8 cellular contexts compared by ENCODE assay signal in genomic region chr2:191165190-191165643, GRCh38. TPM values are rescaled to one million over a fixed set of nuclear protein-coding genes. Genes with fewer than 3 reads are reported as not detected.
DNase-seq lines count a peak whose midpoint lies in the region; ATAC-seq and TF ChIP-seq lines count a peak whose summit lies in the region.

No MANE protein-coding gene starts in this region.

- no peaks in the 10 kb centered on the region for H3K79me2 ChIP-seq in KMS-11 (ENCODE audit: insufficient read depth, low read depth)

- H3K27ac ChIP-seq in KMS-11 = no peak overlapping the region
- no peak overlapping the region for H3K27ac ChIP-seq in esophagus squamous epithelium

- no peaks in the 10 kb centered on the region for H3K4me1 ChIP-seq in KMS-11 (ENCODE audit: low read depth, poor library complexity, severe bottlenecking)
- H3K4me1 ChIP-seq in esophagus squamous epithelium = peaks cover 0 to 50% (median 32%) of the 10 kb centered on the region in 3 donors

- H3K4me1 Mint-ChIP-seq in nephron = peaks cover 17% of the 10 kb centered on the region

- H3K36me3 Mint-ChIP-seq in nephron (ENCODE audit: low read depth) = no peaks in the 10 kb centered on the region

- H3K36me3 ChIP-seq in KMS-11 (ENCODE audit: insufficient read depth) = no peaks in the 10 kb centered on the region
- no peaks in the 10 kb centered on the region for H3K36me3 ChIP-seq in esophagus squamous epithelium

- H3K4me3 Mint-ChIP-seq in nephron = no peak overlapping the region

- no peaks in the 10 kb centered on the region for H3K9me3 ChIP-seq in esophagus squamous epithelium

- TF ChIP-seq CTCF in KMS-11 (conservative IDR thresholded peaks at IDR 0.05; ENCODE audit: low read depth, low read length) (peak; percentile 87), esophagus squamous epithelium (IDR thresholded peaks at IDR 0.05) (peak; percentile 40 to 69 (median 52)), nephron (IDR thresholded peaks at IDR 0.05; ENCODE audit: unreplicated experiment in 3 of 3) (peak; percentile 71 to 79 (median 75))

- no peak for TF ChIP-seq POLR2A in esophagus squamous epithelium (IDR thresholded peaks at IDR 0.05)

- intact Hi-C loops in esophagus squamous epithelium (cut with DNase I) = loop anchor here (5.0 kb wide), 1 partner anchor 337 kb away; no protein-coding TSS in a partner anchor

- no peak overlapping the region for H3K9ac ChIP-seq in KMS-11

- no peaks in the 10 kb centered on the region for H3K9me3 Mint-ChIP-seq in nephron

- H3K27me3 ChIP-seq in KMS-11 (ENCODE audit: insufficient read depth, low read depth) = no peaks in the 10 kb centered on the region
- no peaks in the 10 kb centered on the region for H3K27me3 ChIP-seq in esophagus squamous epithelium

- H3K4me2 ChIP-seq in KMS-11 = no peak overlapping the region

- peak overlapping the region; percentile 4 to 46 (median 38) for H3K27ac Mint-ChIP-seq in nephron

- ATAC-seq in GM21381 (IDR thresholded peaks at IDR 0.05; ENCODE audit: unreplicated experiment) = peak; percentile 75

- WGBS in esophagus squamous epithelium, 2 donors = 22 to 26% methylated on average over 4 of the region's 4 CpGs

- no peak overlapping the region for H3K4me3 ChIP-seq in KMS-11 (IDR thresholded peaks at IDR 0.05; ENCODE audit: insufficient read depth, low read depth, low read length)
- no peak overlapping the region for H3K4me3 ChIP-seq in esophagus squamous epithelium

- no peaks in the 10 kb centered on the region for H4K20me1 ChIP-seq in KMS-11 (ENCODE audit: insufficient read depth)

- DNase-seq in NCI-H2081 (lab: John Stamatoyannopoulos, UW) (peak; percentile 44 to 45), NCI-H2081 treated with DMSO at 0.1 percent for 48 hours (lab: John Stamatoyannopoulos, UW) (no peak), SKM-1 (lab: John Stamatoyannopoulos, UW; ENCODE audit: unreplicated experiment) (peak; percentile 23), esophagus squamous epithelium (lab: John Stamatoyannopoulos, UW) (no peak)
- DNase-seq in stimulated activated CD4-positive, alpha-beta T cell treated with anti-CD3 and anti-CD28 coated beads, Interleukin-2, amount 100 ng/mL, for 24 hours = no peak

- 0 out of 2 replicates have a peak overlapping the region, but pooled peaks have one; percentile 2 for H2AFZ ChIP-seq in KMS-11 (ENCODE audit: low read depth)

- H3K27me3 Mint-ChIP-seq in nephron (ENCODE audit: low read depth) = peaks cover 14% of the 10 kb centered on the region

RNA-seq across cellular contexts. Expression of gene STAT4, which starts 14.4 kb away (rescaled TPM):
- 1 to 10 TPM in 3 of 4 donors, under 1 TPM in 1; 0.47 to 3.2 (median 2.1) TPM for total RNA-seq in esophagus squamous epithelium

Comparison
In these comparisons a context has a peak if more than half of its experiments do, and no peak if none do; other contexts are left out.
1. DNase-seq: peak in NCI-H2081 (2 of 2) and SKM-1 (single experiment); none in NCI-H2081 treated with DMSO at 0.1 percent for 48 hours (single experiment), esophagus squamous epithelium (single experiment) and stimulated activated CD4-positive, alpha-beta T cell treated with anti-CD3 and anti-CD28 coated beads, Interleukin-2, amount 100 ng/mL, for 24 hours (0 of 2).
2. Peak in every context shown above with its lines, with median percentiles within 50 percentile points of each other: CTCF ChIP-seq.